25 cellular contexts compared by ENCODE assay signal in genomic region chr18:22504251-22504650, GRCh38.
DNase-seq lines count a peak whose midpoint lies in the region; ATAC-seq, FAIRE-seq and TF ChIP-seq lines count a peak whose summit lies in the region.
"Had no signal": no experiment of that assay in that cellular context is flagged by ENCODE, and none has a peak within 500 bp of the region (broad histone marks: within the 10 kb centered on the region; RNA-seq: fewer than 3 reads in every experiment).

No MANE protein-coding gene starts in this region.

- H3K27me3 Mint-ChIP-seq in stimulated activated naive B cell treated with anti-CD40 and anti-IgM and Interleukin-4, amounts not matched to agents 10 μg/mL and 1 μg/mL and 100 μg/mL, for 72 hours, result no peaks in the 10 kb centered on the region
- H3K27me3 Mint-ChIP-seq in WTC11 (ENCODE audit: low read depth), result no peaks in the 10 kb centered on the region
- H3K27me3 Mint-ChIP-seq: activated CD8-positive, alpha-beta memory T cell treated with anti-CD3 and anti-CD28 coated beads, Interleukin-2, amount 10 ng/mL, durations not matched to agents 7 days and 5 days; activated naive CD8-positive, alpha-beta T cell treated with anti-CD3 and anti-CD28 coated beads for 36 hours; T-cell had no signal

- no peak overlapping the region for H3K27ac Mint-ChIP-seq in stimulated activated effector memory CD8-positive, alpha-beta T cell treated with anti-CD3 and anti-CD28 coated beads, Interleukin-12 subunit alpha, Interleukin-12 subunit beta, amount 100 ng/mL, for 72 hours
- no peak overlapping the region for H3K27ac Mint-ChIP-seq in stimulated activated naive B cell treated with anti-CD40 and anti-IgM and Interleukin-4, amounts not matched to agents 10 μg/mL and 1 μg/mL and 100 μg/mL, for 72 hours
- H3K27ac Mint-ChIP-seq in WTC11, result no peak overlapping the region
- H3K27ac Mint-ChIP-seq: activated CD8-positive, alpha-beta memory T cell treated with anti-CD3 and anti-CD28 coated beads, Interleukin-2, amount 10 ng/mL, durations not matched to agents 7 days and 5 days; activated naive CD8-positive, alpha-beta T cell treated with anti-CD3 and anti-CD28 coated beads for 36 hours; neural progenitor cell; T-cell had no signal

- no peak for FAIRE-seq in GM12892 (lab: Jason Lieb, UNC)
- FAIRE-seq: D721Med, GM18507, TTC549 had no signal

- H2AFZ ChIP-seq in GM23248 (peak overlapping the region; percentile 41), hepatocyte (no peak overlapping the region)
- H2AFZ ChIP-seq: neural progenitor cell had no signal

- POLR2A ChIA-PET in WTC11 (lab: Charles Lee), result no interaction called here

- H3K9me2 ChIP-seq in GM23248 (ENCODE audit: insufficient read depth) (no peaks in the 10 kb centered on the region), hepatocyte (replicated peaks; ENCODE audit: insufficient read depth) (no peaks in the 10 kb centered on the region)

- peaks cover 34% of the 10 kb centered on the region for H3F3A ChIP-seq in GM23248 (ENCODE audit: insufficient read depth)

- H3K9ac ChIP-seq in GM23248, result peak overlapping the region; percentile 65
- H3K9ac ChIP-seq: neural progenitor cell had no signal

- no peak overlapping the region for H3K4me3 Mint-ChIP-seq in stimulated activated effector memory CD8-positive, alpha-beta T cell treated with anti-CD3 and anti-CD28 coated beads, Interleukin-12 subunit alpha, Interleukin-12 subunit beta, amount 100 ng/mL, for 72 hours
- H3K4me3 Mint-ChIP-seq in stimulated activated naive B cell treated with anti-CD40 and anti-IgM and Interleukin-4, amounts not matched to agents 10 μg/mL and 1 μg/mL and 100 μg/mL, for 72 hours, result no peak overlapping the region
- H3K4me3 Mint-ChIP-seq in WTC11, result no peak overlapping the region
- H3K4me3 Mint-ChIP-seq: activated CD8-positive, alpha-beta memory T cell treated with anti-CD3 and anti-CD28 coated beads, Interleukin-2, amount 10 ng/mL, durations not matched to agents 7 days and 5 days; activated naive CD8-positive, alpha-beta T cell treated with anti-CD3 and anti-CD28 coated beads for 36 hours; neural progenitor cell; T-cell had no signal

- TF ChIP-seq POLR2A in GM12892 (IDR thresholded peaks at IDR 0.05; ENCODE audit: low read depth, low read length), result no peak

- H3K36me3 Mint-ChIP-seq in stimulated activated effector memory CD8-positive, alpha-beta T cell treated with anti-CD3 and anti-CD28 coated beads, Interleukin-12 subunit alpha, Interleukin-12 subunit beta, amount 100 ng/mL, for 72 hours, result no peaks in the 10 kb centered on the region
- no peaks in the 10 kb centered on the region for H3K36me3 Mint-ChIP-seq in stimulated activated naive B cell treated with anti-CD40 and anti-IgM and Interleukin-4, amounts not matched to agents 10 μg/mL and 1 μg/mL and 100 μg/mL, for 72 hours
- no peaks in the 10 kb centered on the region for H3K36me3 Mint-ChIP-seq in WTC11
- H3K36me3 Mint-ChIP-seq: activated CD8-positive, alpha-beta memory T cell treated with anti-CD3 and anti-CD28 coated beads, Interleukin-2, amount 10 ng/mL, durations not matched to agents 7 days and 5 days; activated naive CD8-positive, alpha-beta T cell treated with anti-CD3 and anti-CD28 coated beads for 36 hours; neural progenitor cell; T-cell had no signal

- H3K4me3 ChIP-seq in GM23248 (no peak overlapping the region), hepatocyte (no peak overlapping the region), dorsolateral prefrontal cortex (no peak overlapping the region)
- H3K4me3 ChIP-seq: mucosa of descending colon, neural progenitor cell, spleen had no signal

- in situ Hi-C loops in GM23248 (cut with MboI), result no loop called here

- H3K4me1 ChIP-seq in GM23248 (ENCODE audit: insufficient read depth) (peaks cover 30% of the 10 kb centered on the region), hepatocyte (ENCODE audit: insufficient read depth) (peaks cover 10% of the 10 kb centered on the region)
- H3K4me1 ChIP-seq: neural progenitor cell, spleen had no signal

- TF ChIP-seq CTCF in hepatocyte (IDR thresholded peaks at IDR 0.05; ENCODE audit: poor library complexity) (no peak), WTC11 (IDR thresholded peaks at IDR 0.05) (no peak), dorsolateral prefrontal cortex (IDR thresholded peaks at IDR 0.05 in 54 of 56, conservative IDR thresholded peaks at IDR 0.05 in 2 of 56; ENCODE audit: low read depth in 1 of 56, partially characterized antibody in 56 of 56) (no peak)

- H3K4me2 ChIP-seq in GM23248 (ENCODE audit: unreplicated experiment) (peak overlapping the region; percentile 62), hepatocyte (no peak overlapping the region)
- H3K4me2 ChIP-seq: neural progenitor cell had no signal

- DNase-seq in GM23248 (peak; percentile 16), epithelial cell of prostate (ENCODE audit: low read depth, low spot score) (no peak), hepatocyte (ENCODE audit: low spot score) (no peak), GM12892 (ENCODE audit: insufficient read length) (no peak), WTC11 (ENCODE audit: low spot score) (no peak), dorsolateral prefrontal cortex (no peak)
- DNase-seq in stimulated activated effector memory CD8-positive, alpha-beta T cell treated with anti-CD3 and anti-CD28 coated beads, Interleukin-12 subunit alpha, Interleukin-12 subunit beta, amount 100 ng/mL, for 72 hours (ENCODE audit: low spot score in 2 of 2), result no peak
- DNase-seq in stimulated activated naive B cell treated with anti-CD40 and anti-IgM and Interleukin-4, amounts not matched to agents 10 μg/mL and 1 μg/mL and 100 μg/mL, for 72 hours, result no peak
- DNase-seq: activated CD4-positive, alpha-beta T cell treated with anti-CD3 and anti-CD28 coated beads for 4 hours; activated CD8-positive, alpha-beta memory T cell treated with anti-CD3 and anti-CD28 coated beads, Interleukin-2, amount 10 ng/mL, durations not matched to agents 7 days and 5 days; activated naive CD8-positive, alpha-beta T cell treated with anti-CD3 and anti-CD28 coated beads for 36 hours; brain microvascular endothelial cell; cortex of kidney; mucosa of descending colon; NCI-H146; NCI-H748 treated with DMSO at 0.1 percent for 48 hours; SIG-M5; spleen; T-cell had no signal

- no peaks in the 10 kb centered on the region for H3K9me3 Mint-ChIP-seq in stimulated activated effector memory CD8-positive, alpha-beta T cell treated with anti-CD3 and anti-CD28 coated beads, Interleukin-12 subunit alpha, Interleukin-12 subunit beta, amount 100 ng/mL, for 72 hours
- peaks cover 3 to 5% of the 10 kb centered on the region in 2 donors for H3K9me3 Mint-ChIP-seq in stimulated activated naive B cell treated with anti-CD40 and anti-IgM and Interleukin-4, amounts not matched to agents 10 μg/mL and 1 μg/mL and 100 μg/mL, for 72 hours
- peaks cover 19% of the 10 kb centered on the region for H3K9me3 Mint-ChIP-seq in WTC11
- H3K9me3 Mint-ChIP-seq: neural progenitor cell had no signal

- H3K27me3 ChIP-seq in GM23248 (replicated peaks; ENCODE audit: insufficient read depth), result no peaks in the 10 kb centered on the region
- H3K27me3 ChIP-seq in hepatocyte, result no peaks in the 10 kb centered on the region
- H3K27me3 ChIP-seq in dorsolateral prefrontal cortex, result peaks cover 0 to 2% (median 0%) of the 10 kb centered on the region in 45 donors
- H3K27me3 ChIP-seq: brain microvascular endothelial cell, neural progenitor cell, spleen had no signal

- ATAC-seq in stimulated activated effector memory CD8-positive, alpha-beta T cell treated with anti-CD3 and anti-CD28 coated beads, Interleukin-12 subunit alpha, Interleukin-12 subunit beta, amount 100 ng/mL, for 72 hours, result peak; percentile 32
- no peak for ATAC-seq in stimulated activated naive B cell treated with anti-CD40 and anti-IgM and Interleukin-4, amounts not matched to agents 10 μg/mL and 1 μg/mL and 100 μg/mL, for 72 hours (replicated peaks)
- no peak for ATAC-seq in WTC11
- ATAC-seq: activated CD8-positive, alpha-beta memory T cell treated with anti-CD3 and anti-CD28 coated beads, Interleukin-2, amount 10 ng/mL, durations not matched to agents 7 days and 5 days had no signal

- no peaks in the 10 kb centered on the region for H3K36me3 ChIP-seq in GM23248 (ENCODE audit: low read depth)
- no peaks in the 10 kb centered on the region for H3K36me3 ChIP-seq in hepatocyte (replicated peaks; ENCODE audit: insufficient read depth, low read depth)
- H3K36me3 ChIP-seq: brain microvascular endothelial cell, neural progenitor cell, spleen had no signal

- peak overlapping the region; percentile 90 for H3K27ac ChIP-seq in GM23248
- H3K27ac ChIP-seq in epithelial cell of prostate, result peak overlapping the region; percentile 2
- peak overlapping the region; percentile 83 for H3K27ac ChIP-seq in hepatocyte
- no peak overlapping the region for H3K27ac ChIP-seq in dorsolateral prefrontal cortex
- H3K27ac ChIP-seq: brain microvascular endothelial cell, C4-2B, HL-60, neural progenitor cell had no signal

- intact Hi-C loops in dorsolateral prefrontal cortex (cut with DNase I), result no loop called here

- H3K79me2 ChIP-seq in GM23248 (ENCODE audit: insufficient read depth) (no peaks in the 10 kb centered on the region), hepatocyte (no peaks in the 10 kb centered on the region)

- no peaks in the 10 kb centered on the region for H3K4me1 Mint-ChIP-seq in stimulated activated effector memory CD8-positive, alpha-beta T cell treated with anti-CD3 and anti-CD28 coated beads, Interleukin-12 subunit alpha, Interleukin-12 subunit beta, amount 100 ng/mL, for 72 hours
- H3K4me1 Mint-ChIP-seq in stimulated activated naive B cell treated with anti-CD40 and anti-IgM and Interleukin-4, amounts not matched to agents 10 μg/mL and 1 μg/mL and 100 μg/mL, for 72 hours, result no peaks in the 10 kb centered on the region
- H3K4me1 Mint-ChIP-seq in WTC11, result no peaks in the 10 kb centered on the region
- H3K4me1 Mint-ChIP-seq: activated CD8-positive, alpha-beta memory T cell treated with anti-CD3 and anti-CD28 coated beads, Interleukin-2, amount 10 ng/mL, durations not matched to agents 7 days and 5 days; activated naive CD8-positive, alpha-beta T cell treated with anti-CD3 and anti-CD28 coated beads for 36 hours; neural progenitor cell; T-cell had no signal

- H4K20me1 ChIP-seq in GM23248 (ENCODE audit: insufficient read depth) (no peaks in the 10 kb centered on the region), hepatocyte (ENCODE audit: insufficient read depth, poor library complexity, severe bottlenecking) (no peaks in the 10 kb centered on the region)

- CTCF ChIA-PET in WTC11 (lab: Charles Lee), result no interaction called here

- H3K9me3 ChIP-seq in GM23248 (ENCODE audit: low read depth) (no peaks in the 10 kb centered on the region), hepatocyte (ENCODE audit: low read depth) (no peaks in the 10 kb centered on the region)
- H3K9me3 ChIP-seq: mucosa of descending colon had no signal

Comparison
In these comparisons a context has a peak if more than half of its experiments do, and no peak if none do; other contexts are left out.
1. H3K27ac ChIP-seq: peak in GM23248 (single experiment), epithelial cell of prostate (single experiment) and hepatocyte (single experiment); none in dorsolateral prefrontal cortex (0 of 59).